8 cellular contexts compared by ENCODE assay signal in genomic region chr3:196518999-196519737, GRCh38. TPM values are rescaled to one million over a fixed set of nuclear protein-coding genes. Genes with fewer than 3 reads are reported as not detected.
DNase-seq lines count a peak whose midpoint lies in the region; ATAC-seq, FAIRE-seq and TF ChIP-seq lines count a peak whose summit lies in the region.

No MANE protein-coding gene starts in this region.

- H3K36me3 ChIP-seq in endothelial cell of umbilical vein (ENCODE audit: control insufficient read depth in 2 of 2, extremely low read depth in 1 of 2, insufficient read depth in 2 of 2, low read length in 2 of 2): no peaks in the 10 kb centered on the region

- no peaks in the 10 kb centered on the region for H3K9me3 ChIP-seq in endothelial cell of umbilical vein (replicated peaks; ENCODE audit: control insufficient read depth, insufficient read depth, low read length)

- no peaks in the 10 kb centered on the region for H3K9me1 ChIP-seq in endothelial cell of umbilical vein (replicated peaks; ENCODE audit: control insufficient read depth, extremely low read depth, insufficient read depth, low read length)

- CTCF ChIA-PET in endothelial cell of umbilical vein (lab: Charles Lee): interaction anchor here (0.6 to 1.5 kb wide), 18 partner anchors 9 to 669 kb away, joined by 3 to 31 read pairs (median 4); partner anchors contain the start of gene SLC51A

- no peak overlapping the region for H3K4me3 ChIP-seq in endothelial cell of umbilical vein (replicated peaks in 1 of 3; ENCODE audit: insufficient read depth in 1 of 3, low read depth in 1 of 3, low read length in 3 of 3)

- H3K27me3 Mint-ChIP-seq in activated naive CD8-positive, alpha-beta T cell treated with anti-CD3 and anti-CD28 coated beads, Interleukin-2, amount 10 ng/mL, durations not matched to agents 7 days and 5 days: peaks cover 6% of the 10 kb centered on the region
- no peaks in the 10 kb centered on the region for H3K27me3 Mint-ChIP-seq in activated naive CD8-positive, alpha-beta T cell treated with anti-CD3 and anti-CD28 coated beads for 36 hours
- no peaks in the 10 kb centered on the region for H3K27me3 Mint-ChIP-seq in natural killer cell (ENCODE audit: low read depth in 2 of 2)

- no TSS peak for BruUV-seq in endothelial cell of umbilical vein (replicated peaks; lab: Mats Ljungman, UMichigan)

- no peaks in the 10 kb centered on the region for H3K79me2 ChIP-seq in endothelial cell of umbilical vein (ENCODE audit: control insufficient read depth, insufficient read depth, low read length)

- no peak overlapping the region for H3K4me2 ChIP-seq in endothelial cell of umbilical vein (ENCODE audit: insufficient read depth, low read length)

- H3K9ac ChIP-seq in endothelial cell of umbilical vein (replicated peaks; ENCODE audit: extremely low read depth, insufficient read depth, low read length): no peak overlapping the region

- H3K4me3 Mint-ChIP-seq in activated naive CD8-positive, alpha-beta T cell treated with anti-CD3 and anti-CD28 coated beads, Interleukin-2, amount 10 ng/mL, durations not matched to agents 7 days and 5 days: no peak overlapping the region
- H3K4me3 Mint-ChIP-seq in activated naive CD8-positive, alpha-beta T cell treated with anti-CD3 and anti-CD28 coated beads for 36 hours: no peak overlapping the region
- no peak overlapping the region for H3K4me3 Mint-ChIP-seq in natural killer cell

- peak; percentile 42 for DNase-seq in activated naive CD8-positive, alpha-beta T cell treated with anti-CD3 and anti-CD28 coated beads, Interleukin-2, amount 10 ng/mL, durations not matched to agents 7 days and 5 days
- no peak for DNase-seq in activated naive CD8-positive, alpha-beta T cell treated with anti-CD3 and anti-CD28 coated beads for 36 hours
- DNase-seq in NCI-H226 (peak; percentile 63), endothelial cell of umbilical vein (ENCODE audit: low read depth, low spot score) (peak; percentile 62), natural killer cell (peak; percentile 55), DMS79 (lab: John Stamatoyannopoulos, UW) (no peak)
- DNase-seq in activated CD4-positive, alpha-beta T cell treated with anti-CD3 and anti-CD28 coated beads, Interleukin-2, amount 50 U/mL, for 4 hours: peak; percentile 51 to 55

- POLR2A ChIA-PET in activated naive CD8-positive, alpha-beta T cell treated with anti-CD3 and anti-CD28 coated beads, Interleukin-2, amount 10 ng/mL, durations not matched to agents 7 days and 5 days (lab: Charles Lee): no interaction called here
- POLR2A ChIA-PET in endothelial cell of umbilical vein (lab: Charles Lee): no interaction called here

- TF ChIP-seq CTCF in endothelial cell of umbilical vein (IDR thresholded peaks at IDR 0.05; ENCODE audit: extremely low read depth in 1 of 2, insufficient read depth in 1 of 2, low read depth in 1 of 2, low read length in 2 of 2) (peak; percentile 32 to 44), natural killer cell (IDR thresholded peaks at IDR 0.05) (peak; percentile 73)

- H3K4me1 ChIP-seq in endothelial cell of umbilical vein (ENCODE audit: control insufficient read depth, extremely low read depth, insufficient read depth, low read length): no peaks in the 10 kb centered on the region

- ATAC-seq in activated naive CD8-positive, alpha-beta T cell treated with anti-CD3 and anti-CD28 coated beads, Interleukin-2, amount 10 ng/mL, durations not matched to agents 7 days and 5 days (ENCODE audit: low read depth): peak; percentile 52
- ATAC-seq in natural killer cell: peak in 2 of 3 donors; percentile 68 to 82
- ATAC-seq in HG03025 (IDR thresholded peaks at IDR 0.05; ENCODE audit: low FRiP score, unreplicated experiment): no peak

- intact Hi-C loops in endothelial cell of umbilical vein (cut with micrococcal nuclease): loop anchor here (1.0 to 5.0 kb wide), 2 partner anchors 322 to 446 kb away; no protein-coding TSS in a partner anchor
- intact Hi-C loops in natural killer cell (cut with micrococcal nuclease): loop anchor here (1.0 kb wide), 2 partner anchors 266 to 446 kb away; no protein-coding TSS in a partner anchor

- dilution Hi-C loops in endothelial cell of umbilical vein (cut with MboI; ENCODE audit: extremely low pct_ligation_motif_present, low sequenced_read_pairs): no loop called here

- no peak overlapping the region for H2AFZ ChIP-seq in endothelial cell of umbilical vein (ENCODE audit: low read depth, low read length)

- H3K36me3 Mint-ChIP-seq in activated naive CD8-positive, alpha-beta T cell treated with anti-CD3 and anti-CD28 coated beads, Interleukin-2, amount 10 ng/mL, durations not matched to agents 7 days and 5 days: peaks cover 10% of the 10 kb centered on the region
- H3K36me3 Mint-ChIP-seq in activated naive CD8-positive, alpha-beta T cell treated with anti-CD3 and anti-CD28 coated beads for 36 hours: peaks cover 12% of the 10 kb centered on the region
- H3K36me3 Mint-ChIP-seq in natural killer cell: peaks cover 26% of the 10 kb centered on the region

- H3K4me1 Mint-ChIP-seq in activated naive CD8-positive, alpha-beta T cell treated with anti-CD3 and anti-CD28 coated beads, Interleukin-2, amount 10 ng/mL, durations not matched to agents 7 days and 5 days: no peaks in the 10 kb centered on the region
- no peaks in the 10 kb centered on the region for H3K4me1 Mint-ChIP-seq in activated naive CD8-positive, alpha-beta T cell treated with anti-CD3 and anti-CD28 coated beads for 36 hours
- H3K4me1 Mint-ChIP-seq in natural killer cell: no peaks in the 10 kb centered on the region

- peaks cover 27% of the 10 kb centered on the region for H3K9me3 Mint-ChIP-seq in activated naive CD8-positive, alpha-beta T cell treated with anti-CD3 and anti-CD28 coated beads, Interleukin-2, amount 10 ng/mL, durations not matched to agents 7 days and 5 days
- H3K9me3 Mint-ChIP-seq in activated naive CD8-positive, alpha-beta T cell treated with anti-CD3 and anti-CD28 coated beads for 36 hours: peaks cover 46% of the 10 kb centered on the region
- H3K9me3 Mint-ChIP-seq in natural killer cell: peaks cover 5 to 8% of the 10 kb centered on the region in 2 donors

- H3K27ac Mint-ChIP-seq in activated naive CD8-positive, alpha-beta T cell treated with anti-CD3 and anti-CD28 coated beads, Interleukin-2, amount 10 ng/mL, durations not matched to agents 7 days and 5 days: no peak overlapping the region
- no peak overlapping the region for H3K27ac Mint-ChIP-seq in activated naive CD8-positive, alpha-beta T cell treated with anti-CD3 and anti-CD28 coated beads for 36 hours
- no peak overlapping the region for H3K27ac Mint-ChIP-seq in natural killer cell

- no peaks in the 10 kb centered on the region for H3K27me3 ChIP-seq in endothelial cell of umbilical vein (ENCODE audit: control insufficient read depth in 2 of 2, insufficient read depth in 2 of 2, low read length in 2 of 2)

- peak; percentile 91 for FAIRE-seq in endothelial cell of umbilical vein (lab: Jason Lieb, UNC)

- no peak overlapping the region for H3K27ac ChIP-seq in endothelial cell of umbilical vein (ENCODE audit: insufficient read depth, low read depth, low read length)

- H4K20me1 ChIP-seq in endothelial cell of umbilical vein (replicated peaks; ENCODE audit: control insufficient read depth, extremely low read depth, insufficient read depth, low read length): no peaks in the 10 kb centered on the region

- no peak for TF ChIP-seq POLR2A in endothelial cell of umbilical vein (IDR thresholded peaks at IDR 0.05; ENCODE audit: low read depth, low read length)

RNA-seq across cellular contexts. Expression of gene SMCO1, which starts 4.0 kb away (rescaled TPM):
- not detected for total RNA-seq in activated naive CD8-positive, alpha-beta T cell treated with anti-CD3 and anti-CD28 coated beads, Interleukin-2, amount 10 ng/mL, durations not matched to agents 7 days and 5 days
- not detected for total RNA-seq in activated naive CD8-positive, alpha-beta T cell treated with anti-CD3 and anti-CD28 coated beads for 36 hours
- total RNA-seq in endothelial cell of umbilical vein (not detected in 2 replicates), natural killer cell (not detected)
- not detected in 2 replicates for polyA plus RNA-seq in endothelial cell of umbilical vein
- not detected in 2 replicates for polyA plus RNA-seq in endothelial cell of umbilical vein (2011; cell fraction: cytosol; rRNA removed)
- polyA plus RNA-seq in endothelial cell of umbilical vein (2011; cell fraction: nucleus; rRNA removed): not detected in 2 replicates
- not detected in 2 replicates for polyA plus RNA-seq in endothelial cell of umbilical vein (2012)
- polyA minus RNA-seq in endothelial cell of umbilical vein: not detected in 2 replicates
- not detected for polyA minus RNA-seq in endothelial cell of umbilical vein (2011; cell fraction: cytosol; rRNA and poly(A)+ RNA removed)
- not detected in 2 replicates for polyA minus RNA-seq in endothelial cell of umbilical vein (2011; cell fraction: nucleus; rRNA and poly(A)+ RNA removed)

RNA-seq across cellular contexts. Expression of gene RNF168, which starts 15.6 kb away (rescaled TPM):
- 10 to 100 TPM; 46.9 to 48.4 TPM for total RNA-seq in activated naive CD8-positive, alpha-beta T cell treated with anti-CD3 and anti-CD28 coated beads, Interleukin-2, amount 10 ng/mL, durations not matched to agents 7 days and 5 days
- total RNA-seq in activated naive CD8-positive, alpha-beta T cell treated with anti-CD3 and anti-CD28 coated beads for 36 hours: 10 to 100 TPM; 24.5 to 27.1 TPM
- total RNA-seq in endothelial cell of umbilical vein: 32.9 and 34.9 TPM in 2 replicates
- polyA plus RNA-seq in endothelial cell of umbilical vein: 2.7 and 4.0 TPM in 2 replicates
- 4.9 and 5.4 TPM in 2 replicates for polyA plus RNA-seq in endothelial cell of umbilical vein (2011; cell fraction: cytosol; rRNA removed)
- 7.5 and 9.4 TPM in 2 replicates for polyA plus RNA-seq in endothelial cell of umbilical vein (2011; cell fraction: nucleus; rRNA removed)
- 10.4 and 12.2 TPM in 2 replicates for polyA plus RNA-seq in endothelial cell of umbilical vein (2012)
- polyA minus RNA-seq in endothelial cell of umbilical vein: 19.7 and 25.7 TPM in 2 replicates
- 34.1 TPM for polyA minus RNA-seq in endothelial cell of umbilical vein (2011; cell fraction: cytosol; rRNA and poly(A)+ RNA removed)
- polyA minus RNA-seq in endothelial cell of umbilical vein (2011; cell fraction: nucleus; rRNA and poly(A)+ RNA removed): 23.3 and 24.1 TPM in 2 replicates
- 10 to 100 TPM; 34.5 to 45.0 (median 42.0) TPM for total RNA-seq in natural killer cell

RNA-seq across cellular contexts. Expression of gene WDR53, which starts 49.2 kb away (rescaled TPM):
- total RNA-seq in activated naive CD8-positive, alpha-beta T cell treated with anti-CD3 and anti-CD28 coated beads, Interleukin-2, amount 10 ng/mL, durations not matched to agents 7 days and 5 days: 10 to 100 TPM; 20.0 to 20.4 TPM
- 10 to 100 TPM; 27.3 to 27.5 TPM for total RNA-seq in activated naive CD8-positive, alpha-beta T cell treated with anti-CD3 and anti-CD28 coated beads for 36 hours
- total RNA-seq in endothelial cell of umbilical vein: 13.0 and 15.3 TPM in 2 replicates
- 4.8 and 5.2 TPM in 2 replicates for polyA plus RNA-seq in endothelial cell of umbilical vein
- 8.8 and 11.3 TPM in 2 replicates for polyA plus RNA-seq in endothelial cell of umbilical vein (2011; cell fraction: cytosol; rRNA removed)
- 5.5 and 6.4 TPM in 2 replicates for polyA plus RNA-seq in endothelial cell of umbilical vein (2011; cell fraction: nucleus; rRNA removed)
- 10.6 and 19.3 TPM in 2 replicates for polyA plus RNA-seq in endothelial cell of umbilical vein (2012)
- 8.2 and 9.1 TPM in 2 replicates for polyA minus RNA-seq in endothelial cell of umbilical vein
- polyA minus RNA-seq in endothelial cell of umbilical vein (2011; cell fraction: cytosol; rRNA and poly(A)+ RNA removed): 6.0 TPM
- 1.7 and 4.7 TPM in 2 replicates for polyA minus RNA-seq in endothelial cell of umbilical vein (2011; cell fraction: nucleus; rRNA and poly(A)+ RNA removed)
- total RNA-seq in natural killer cell: 10 to 100 TPM; 13.5 to 16.2 (median 14.7) TPM

RNA-seq across cellular contexts. Expression of gene FBXO45, which starts 49.3 kb away (rescaled TPM):
- 10 to 100 TPM; 12.3 to 13.0 TPM for total RNA-seq in activated naive CD8-positive, alpha-beta T cell treated with anti-CD3 and anti-CD28 coated beads, Interleukin-2, amount 10 ng/mL, durations not matched to agents 7 days and 5 days
- 10 to 100 TPM; 26.1 to 26.3 TPM for total RNA-seq in activated naive CD8-positive, alpha-beta T cell treated with anti-CD3 and anti-CD28 coated beads for 36 hours
- 12.4 and 13.4 TPM in 2 replicates for total RNA-seq in endothelial cell of umbilical vein
- 2.0 and 3.5 TPM in 2 replicates for polyA plus RNA-seq in endothelial cell of umbilical vein
- polyA plus RNA-seq in endothelial cell of umbilical vein (2011; cell fraction: cytosol; rRNA removed): 4.8 and 5.3 TPM in 2 replicates
- polyA plus RNA-seq in endothelial cell of umbilical vein (2011; cell fraction: nucleus; rRNA removed): 1.7 and 3.0 TPM in 2 replicates
- polyA plus RNA-seq in endothelial cell of umbilical vein (2012): 9.8 and 15.9 TPM in 2 replicates
- polyA minus RNA-seq in endothelial cell of umbilical vein: 5.1 and 5.6 TPM in 2 replicates
- polyA minus RNA-seq in endothelial cell of umbilical vein (2011; cell fraction: cytosol; rRNA and poly(A)+ RNA removed): 14.1 TPM
- 1.7 and 2.6 TPM in 2 replicates for polyA minus RNA-seq in endothelial cell of umbilical vein (2011; cell fraction: nucleus; rRNA and poly(A)+ RNA removed)
- total RNA-seq in natural killer cell: 1 to 10 TPM; 3.2 to 7.9 (median 7.8) TPM

Comparison
In these comparisons a context has a peak if more than half of its experiments do, and no peak if none do; other contexts are left out.
1. DNase-seq: peak in activated naive CD8-positive, alpha-beta T cell treated with anti-CD3 and anti-CD28 coated beads, Interleukin-2, amount 10 ng/mL, durations not matched to agents 7 days and 5 days (single experiment), NCI-H226 (single experiment), activated CD4-positive, alpha-beta T cell treated with anti-CD3 and anti-CD28 coated beads, Interleukin-2, amount 50 U/mL, for 4 hours (2 of 2), endothelial cell of umbilical vein (single experiment) and natural killer cell (single experiment); none in activated naive CD8-positive, alpha-beta T cell treated with anti-CD3 and anti-CD28 coated beads for 36 hours (single experiment) and DMS79 (single experiment).